ENCODE assay signal across 15 cellular contexts in genomic region chr4:168028568-168028967, GRCh38.
DNase-seq lines count a peak whose midpoint lies in the region; TF ChIP-seq lines count a peak whose summit lies in the region.
"Had no signal": no experiment of that assay in that cellular context is flagged by ENCODE, and none has a peak within 500 bp of the region (broad histone marks: within the 10 kb centered on the region; RNA-seq: fewer than 3 reads in every experiment).

No MANE protein-coding gene starts in this region.

- peaks cover 31% of the 10 kb centered on the region for H3K4me1 Mint-ChIP-seq in HFFc6 (ENCODE audit: low read depth)
- H3K4me1 Mint-ChIP-seq: activated CD4-positive, alpha-beta memory T cell treated with anti-CD3 and anti-CD28 coated beads, Interleukin-2, amount 10 ng/mL, durations not matched to agents 7 days and 5 days; memory B cell; T-cell had no signal

- DNase-seq in HFFc6 (peak; percentile 51), SW480 (ENCODE audit: low spot score) (peak; percentile 1), iPS-NIHi7 (ENCODE audit: extremely low spot score) (peak; percentile 15), NCI-H1092 (lab: John Stamatoyannopoulos, UW) (no peak), NCI-H2107 treated with DMSO at 0.1 percent for 48 hours (lab: John Stamatoyannopoulos, UW; ENCODE audit: unreplicated experiment) (no peak), NCI-H2029 treated with DMSO at 0.1 percent for 48 hours (lab: John Stamatoyannopoulos, UW) (no peak)
- no peak for DNase-seq in stimulated activated CD4-positive, alpha-beta T cell treated with anti-CD3 and anti-CD28 coated beads, Interleukin-2, amount 100 ng/mL, for 24 hours
- DNase-seq: activated CD4-positive, alpha-beta memory T cell treated with anti-CD3 and anti-CD28 coated beads, Interleukin-2, amount 10 ng/mL, durations not matched to agents 7 days and 5 days; activated naive CD4-positive, alpha-beta T cell treated with anti-CD3 and anti-CD28 coated beads, Interleukin-2, amount 50 U/mL, for 16 hours; Caco-2; stimulated activated CD4-positive, alpha-beta T cell treated with anti-CD3 and anti-CD28 coated beads, Interleukin-4, amount 100 ng/mL, for 4 hours; T-cell had no signal

- no peak overlapping the region for H3K4me3 Mint-ChIP-seq in HFFc6
- H3K4me3 Mint-ChIP-seq: activated CD4-positive, alpha-beta memory T cell treated with anti-CD3 and anti-CD28 coated beads, Interleukin-2, amount 10 ng/mL, durations not matched to agents 7 days and 5 days; memory B cell; T-cell had no signal

- H3K27ac Mint-ChIP-seq in HFFc6, result no peak overlapping the region
- H3K27ac Mint-ChIP-seq: activated CD4-positive, alpha-beta memory T cell treated with anti-CD3 and anti-CD28 coated beads, Interleukin-2, amount 10 ng/mL, durations not matched to agents 7 days and 5 days; memory B cell; T-cell had no signal

- H3K27ac ChIP-seq in C4-2B, result no peak overlapping the region
- H3K27ac ChIP-seq: coronary artery had no signal

- no peaks in the 10 kb centered on the region for H3K27me3 Mint-ChIP-seq in HFFc6 (ENCODE audit: insufficient read depth)
- H3K27me3 Mint-ChIP-seq: activated CD4-positive, alpha-beta memory T cell treated with anti-CD3 and anti-CD28 coated beads, Interleukin-2, amount 10 ng/mL, durations not matched to agents 7 days and 5 days; memory B cell; T-cell had no signal

- H3K36me3 Mint-ChIP-seq in HFFc6 (ENCODE audit: low read depth), result peaks cover 4% of the 10 kb centered on the region; the same call in 1 of the 2 replicates
- H3K36me3 Mint-ChIP-seq: memory B cell, T-cell had no signal

- peaks cover 2% of the 10 kb centered on the region; the same call in 1 of the 2 replicates for H3K9me3 Mint-ChIP-seq in HFFc6
- H3K9me3 Mint-ChIP-seq: activated CD4-positive, alpha-beta memory T cell treated with anti-CD3 and anti-CD28 coated beads, Interleukin-2, amount 10 ng/mL, durations not matched to agents 7 days and 5 days had no signal

- TF ChIP-seq CTCF in C4-2B (conservative IDR thresholded peaks at IDR 0.05), result peak; percentile 55
- TF ChIP-seq CTCF in HFFc6 (IDR thresholded peaks at IDR 0.05), result peak; percentile 67; the same call in 1 of the 2 replicates

Comparison
In these comparisons a context has a peak if more than half of its experiments do, and no peak if none do; other contexts are left out.
1. DNase-seq: peak in HFFc6 (single experiment), SW480 (single experiment) and iPS-NIHi7 (single experiment); none in stimulated activated CD4-positive, alpha-beta T cell treated with anti-CD3 and anti-CD28 coated beads, Interleukin-2, amount 100 ng/mL, for 24 hours (0 of 2), NCI-H1092 (single experiment), NCI-H2107 treated with DMSO at 0.1 percent for 48 hours (single experiment) and NCI-H2029 treated with DMSO at 0.1 percent for 48 hours (single experiment).